Comparison of ENCODE assay signal across 1 cellular context in genomic region chr22:42388130-42388797, GRCh38.
TF ChIP-seq lines count a peak whose summit lies in the region.

No MANE protein-coding gene starts in this region.

TF ChIP-seq in neural cell, 6 proteins besides CTCF, POLR2A, EP300 and RAD21 (continued from another document):
- TF ChIP-seq, protein P1, sequence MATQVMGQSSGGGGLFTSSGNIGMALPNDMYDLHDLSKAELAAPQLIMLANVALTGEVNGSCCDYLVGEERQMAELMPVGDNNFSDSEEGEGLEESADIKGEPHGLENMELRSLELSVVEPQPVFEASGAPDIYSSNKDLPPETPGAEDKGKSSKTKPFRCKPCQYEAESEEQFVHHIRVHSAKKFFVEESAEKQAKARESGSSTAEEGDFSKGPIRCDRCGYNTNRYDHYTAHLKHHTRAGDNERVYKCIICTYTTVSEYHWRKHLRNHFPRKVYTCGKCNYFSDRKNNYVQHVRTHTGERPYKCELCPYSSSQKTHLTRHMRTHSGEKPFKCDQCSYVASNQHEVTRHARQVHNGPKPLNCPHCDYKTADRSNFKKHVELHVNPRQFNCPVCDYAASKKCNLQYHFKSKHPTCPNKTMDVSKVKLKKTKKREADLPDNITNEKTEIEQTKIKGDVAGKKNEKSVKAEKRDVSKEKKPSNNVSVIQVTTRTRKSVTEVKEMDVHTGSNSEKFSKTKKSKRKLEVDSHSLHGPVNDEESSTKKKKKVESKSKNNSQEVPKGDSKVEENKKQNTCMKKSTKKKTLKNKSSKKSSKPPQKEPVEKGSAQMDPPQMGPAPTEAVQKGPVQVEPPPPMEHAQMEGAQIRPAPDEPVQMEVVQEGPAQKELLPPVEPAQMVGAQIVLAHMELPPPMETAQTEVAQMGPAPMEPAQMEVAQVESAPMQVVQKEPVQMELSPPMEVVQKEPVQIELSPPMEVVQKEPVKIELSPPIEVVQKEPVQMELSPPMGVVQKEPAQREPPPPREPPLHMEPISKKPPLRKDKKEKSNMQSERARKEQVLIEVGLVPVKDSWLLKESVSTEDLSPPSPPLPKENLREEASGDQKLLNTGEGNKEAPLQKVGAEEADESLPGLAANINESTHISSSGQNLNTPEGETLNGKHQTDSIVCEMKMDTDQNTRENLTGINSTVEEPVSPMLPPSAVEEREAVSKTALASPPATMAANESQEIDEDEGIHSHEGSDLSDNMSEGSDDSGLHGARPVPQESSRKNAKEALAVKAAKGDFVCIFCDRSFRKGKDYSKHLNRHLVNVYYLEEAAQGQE (IDR thresholded peaks at IDR 0.05; ENCODE audit: borderline replicate concordance) = peak; percentile 60
- peak; percentile 62 for TF ChIP-seq POLR2AphosphoS5 (IDR thresholded peaks at IDR 0.05)
- TF ChIP-seq MXI1 (conservative IDR thresholded peaks at IDR 0.05; ENCODE audit: poor library complexity, severe bottlenecking) = peak; percentile 82
